ENCODE assay signal across 23 cellular contexts in genomic region chr7:5170251-5170650, GRCh38. TPM values are rescaled to one million over a fixed set of nuclear protein-coding genes. Genes with fewer than 3 reads are reported as not detected.
A peak's percentile ranks its signal among the peaks of the same experiment; 100 is the strongest.
DNase-seq lines count a peak whose midpoint lies in the region; ATAC-seq and TF ChIP-seq lines count a peak whose summit lies in the region.
"Had no signal": no experiment of that assay in that cellular context is flagged by ENCODE, and none has a peak within 500 bp of the region (broad histone marks: within the 10 kb centered on the region; RNA-seq: fewer than 3 reads in every experiment).

No MANE protein-coding gene starts in this region.

- H2BK120ac ChIP-seq in neuronal stem cell (ENCODE audit: low read depth, low read length), result no peak overlapping the region

- no peak overlapping the region for H3K27ac ChIP-seq in CD4-positive, alpha-beta T cell (ENCODE audit: low read depth, low read length)
- no peak overlapping the region for H3K27ac ChIP-seq in CD8-positive, alpha-beta T cell (ENCODE audit: low read depth, low read length)
- no peak overlapping the region for H3K27ac ChIP-seq in neuronal stem cell (replicated peaks; ENCODE audit: low read length)
- H3K27ac ChIP-seq in CD8-positive, alpha-beta memory T cell (ENCODE audit: low read depth, low read length), result no peak overlapping the region
- H3K27ac ChIP-seq: A549; BLaER1 treated with 17β-estradiol and CSF1 and Interleukin-3, amounts not matched to agents 10 nM and 100 nM; GM23248 had no signal

- CTCF ChIA-PET in CD4-positive, alpha-beta T cell (lab: Charles Lee), result no interaction called here
- CTCF ChIA-PET in CD8-positive, alpha-beta T cell (lab: Charles Lee), result interaction anchor here (0.7 to 2.7 kb wide), 11 partner anchors 9 to 377 kb away, joined by 3 to 12 read pairs (median 4); partner anchors contain the start of gene RADIL
- CTCF ChIA-PET in CD8-positive, alpha-beta memory T cell (lab: Charles Lee), result interaction anchor here (1.6 kb wide), 1 partner anchor 196 kb away, joined by 6 read pairs; no protein-coding TSS in a partner anchor

- no peaks in the 10 kb centered on the region for H3K27me3 Mint-ChIP-seq in CD4-positive, alpha-beta T cell
- H3K27me3 Mint-ChIP-seq in CD8-positive, alpha-beta T cell (ENCODE audit: low read depth), result no peaks in the 10 kb centered on the region
- H3K27me3 Mint-ChIP-seq in central memory CD8-positive, alpha-beta T cell, result no peaks in the 10 kb centered on the region
- peaks cover 3% of the 10 kb centered on the region in 2 donors for H3K27me3 Mint-ChIP-seq in CD8-positive, alpha-beta memory T cell

- H3K36me3 ChIP-seq in CD8-positive, alpha-beta T cell (ENCODE audit: insufficient read depth, low read length), result no peaks in the 10 kb centered on the region
- H3K36me3 ChIP-seq in neuronal stem cell (replicated peaks in 1 of 2; ENCODE audit: control insufficient read depth in 2 of 2, insufficient read depth in 2 of 2, low read length in 2 of 2), result no peaks in the 10 kb centered on the region
- H3K36me3 ChIP-seq in CD8-positive, alpha-beta memory T cell (ENCODE audit: insufficient read depth, low read length), result no peaks in the 10 kb centered on the region
- H3K36me3 ChIP-seq: BLaER1 treated with 17β-estradiol and CSF1 and Interleukin-3, amounts not matched to agents 10 nM and 100 nM had no signal

- no peak overlapping the region for H3K4ac ChIP-seq in neuronal stem cell (ENCODE audit: low read length)

- no peak overlapping the region for H2BK12ac ChIP-seq in neuronal stem cell (ENCODE audit: low read length)

- peak; percentile 60 for ATAC-seq in CD4-positive, alpha-beta T cell (ENCODE audit: poor library complexity)
- ATAC-seq in CD8-positive, alpha-beta T cell, result no peak
- no peak for ATAC-seq in central memory CD8-positive, alpha-beta T cell (replicated peaks; ENCODE audit: extremely low read depth, poor library complexity, severe bottlenecking)
- ATAC-seq: A549, HepG2, SK-N-SH treated with all-trans-retinoic acid at 6 μM for 48 hours had no signal

- peak overlapping the region; percentile 46 for H2AK5ac ChIP-seq in neuronal stem cell (ENCODE audit: low read depth, low read length)

- H3K27ac Mint-ChIP-seq in CD4-positive, alpha-beta T cell, result peak overlapping the region; percentile 55
- H3K27ac Mint-ChIP-seq in CD8-positive, alpha-beta T cell, result no peak overlapping the region
- peak overlapping the region; percentile 24 for H3K27ac Mint-ChIP-seq in central memory CD8-positive, alpha-beta T cell (ENCODE audit: low read depth)
- H3K27ac Mint-ChIP-seq in CD8-positive, alpha-beta memory T cell, result peak overlapping the region in 1 of 8 donors; percentile 60
- H3K27ac Mint-ChIP-seq: H9 had no signal

- no peak overlapping the region for H3K4me3 ChIP-seq in CD8-positive, alpha-beta T cell (ENCODE audit: low read depth, low read length)
- no peak overlapping the region for H3K4me3 ChIP-seq in neuronal stem cell (ENCODE audit: low read length in 2 of 2)
- no peak overlapping the region for H3K4me3 ChIP-seq in CD8-positive, alpha-beta memory T cell (ENCODE audit: low read length)
- H3K4me3 ChIP-seq: A549; BLaER1 treated with 17β-estradiol and CSF1 and Interleukin-3, amounts not matched to agents 10 nM and 100 nM; GM23248 had no signal

- no peak overlapping the region for H3K4me2 ChIP-seq in neuronal stem cell (ENCODE audit: insufficient read depth, low read length, poor library complexity, severe bottlenecking)
- H3K4me2 ChIP-seq: A549; BLaER1 treated with 17β-estradiol and CSF1 and Interleukin-3, amounts not matched to agents 10 nM and 100 nM had no signal

- H3K79me1 ChIP-seq in neuronal stem cell (ENCODE audit: low read depth, low read length), result no peaks in the 10 kb centered on the region

- H3K9me3 ChIP-seq in CD4-positive, alpha-beta T cell (ENCODE audit: control insufficient read depth, low read length), result no peaks in the 10 kb centered on the region
- no peaks in the 10 kb centered on the region for H3K9me3 ChIP-seq in CD8-positive, alpha-beta T cell (ENCODE audit: low read length)
- no peaks in the 10 kb centered on the region for H3K9me3 ChIP-seq in neuronal stem cell (replicated peaks in 1 of 2; ENCODE audit: control insufficient read depth in 2 of 2, insufficient read depth in 1 of 2, low read depth in 1 of 2, low read length in 2 of 2)
- no peaks in the 10 kb centered on the region for H3K9me3 ChIP-seq in CD8-positive, alpha-beta memory T cell (ENCODE audit: low read length)
- H3K9me3 ChIP-seq: A549; BLaER1 treated with 17β-estradiol and CSF1 and Interleukin-3, amounts not matched to agents 10 nM and 100 nM had no signal

- H4K91ac ChIP-seq in neuronal stem cell (ENCODE audit: low read depth, low read length, poor library complexity), result no peak overlapping the region

- H3K4me3 Mint-ChIP-seq in CD4-positive, alpha-beta T cell, result no peak overlapping the region
- H3K4me3 Mint-ChIP-seq in CD8-positive, alpha-beta T cell, result peak overlapping the region; percentile 32
- H3K4me3 Mint-ChIP-seq in central memory CD8-positive, alpha-beta T cell, result no peak overlapping the region
- H3K4me3 Mint-ChIP-seq in CD8-positive, alpha-beta memory T cell, result peak overlapping the region in 2 of 7 donors; percentile 32 to 37
- H3K4me3 Mint-ChIP-seq: H9 had no signal

- peak; percentile 55 for TF ChIP-seq CTCF in CD4-positive, alpha-beta T cell (IDR thresholded peaks at IDR 0.05)
- TF ChIP-seq CTCF in CD8-positive, alpha-beta T cell (IDR thresholded peaks at IDR 0.05), result no peak

- no peak overlapping the region for H4K8ac ChIP-seq in neuronal stem cell (ENCODE audit: low read depth, low read length)

- no peak overlapping the region for H2BK5ac ChIP-seq in neuronal stem cell (ENCODE audit: low read length)

- H3K18ac ChIP-seq in neuronal stem cell (ENCODE audit: low read length), result no peak overlapping the region

- H3K36me3 Mint-ChIP-seq in CD4-positive, alpha-beta T cell (ENCODE audit: low read depth), result no peaks in the 10 kb centered on the region
- no peaks in the 10 kb centered on the region for H3K36me3 Mint-ChIP-seq in CD8-positive, alpha-beta T cell
- H3K36me3 Mint-ChIP-seq in central memory CD8-positive, alpha-beta T cell (ENCODE audit: insufficient read depth), result no peaks in the 10 kb centered on the region
- H3K36me3 Mint-ChIP-seq in CD8-positive, alpha-beta memory T cell, result no peaks in the 10 kb centered on the region

- no peaks in the 10 kb centered on the region for H3K9me3 Mint-ChIP-seq in CD4-positive, alpha-beta T cell
- H3K9me3 Mint-ChIP-seq in CD8-positive, alpha-beta T cell, result no peaks in the 10 kb centered on the region
- H3K9me3 Mint-ChIP-seq in central memory CD8-positive, alpha-beta T cell, result no peaks in the 10 kb centered on the region
- H3K9me3 Mint-ChIP-seq in CD8-positive, alpha-beta memory T cell, result no peaks in the 10 kb centered on the region
- H3K9me3 Mint-ChIP-seq: H9 had no signal

- H3K4me1 Mint-ChIP-seq in CD4-positive, alpha-beta T cell (ENCODE audit: low read depth), result peaks cover 4% of the 10 kb centered on the region
- peaks cover 12% of the 10 kb centered on the region for H3K4me1 Mint-ChIP-seq in CD8-positive, alpha-beta T cell (ENCODE audit: low read depth)
- peaks cover 5% of the 10 kb centered on the region for H3K4me1 Mint-ChIP-seq in central memory CD8-positive, alpha-beta T cell
- H3K4me1 Mint-ChIP-seq in CD8-positive, alpha-beta memory T cell, result peaks cover 3 to 14% (median 6%) of the 10 kb centered on the region in 3 donors

- no peak overlapping the region for H2BK15ac ChIP-seq in neuronal stem cell (ENCODE audit: low read length)

- DNase-seq in CD4-positive, alpha-beta T cell, result no peak
- peak in 1 of 7 experiments; percentile 34 for DNase-seq in CD8-positive, alpha-beta T cell
- no peak for DNase-seq in central memory CD8-positive, alpha-beta T cell (ENCODE audit: low spot score in 2 of 2)
- DNase-seq in neuronal stem cell (ENCODE audit: low spot score) (no peak), GDM1 (lab: John Stamatoyannopoulos, UW) (no peak), NCI-H1417 treated with DMSO at 0.1 percent for 48 hours (lab: John Stamatoyannopoulos, UW) (no peak)
- no peak for DNase-seq in CD8-positive, alpha-beta memory T cell
- DNase-seq: AML-193, Calu3, DMS79 treated with DMSO at 0.1 percent for 48 hours, GM23248, H9, Kasumi-1, NCI-H1092 treated with DMSO at 0.1 percent for 48 hours, NCI-H1436 treated with DMSO at 0.1 percent for 48 hours, NCI-H1930, NCI-H446, NCI-H524 treated with DMSO at 0.1 percent for 48 hours, NCI-H774 had no signal

- peak overlapping the region; percentile 65 for H3K23ac ChIP-seq in neuronal stem cell (ENCODE audit: low read depth, low read length, poor library complexity)

- H3K4me1 ChIP-seq in CD8-positive, alpha-beta T cell (ENCODE audit: insufficient read depth, low read length), result no peaks in the 10 kb centered on the region
- peaks cover 3 to 4% of the 10 kb centered on the region in 2 donors for H3K4me1 ChIP-seq in neuronal stem cell (ENCODE audit: control insufficient read depth in 2 of 2, insufficient read depth in 1 of 2, low read depth in 1 of 2, low read length in 2 of 2)
- H3K4me1 ChIP-seq in CD8-positive, alpha-beta memory T cell (ENCODE audit: insufficient read depth, low read length), result peaks cover 7% of the 10 kb centered on the region
- H3K4me1 ChIP-seq: A549 had no signal

- intact Hi-C loops in CD4-positive, alpha-beta T cell (cut with DNase I, micrococcal nuclease), result loop anchor here in 1 of 2 experiments (1.0 to 5.0 kb wide), 3 partner anchors 83 to 323 kb away; no protein-coding TSS in a partner anchor
- intact Hi-C loops in CD8-positive, alpha-beta T cell (cut with DNase I, micrococcal nuclease), result loop anchor here in 1 of 2 experiments (5.0 kb wide), 2 partner anchors 33 to 318 kb away; no protein-coding TSS in a partner anchor

- no peak overlapping the region for H2AFZ ChIP-seq in neuronal stem cell (ENCODE audit: low read length)
- H2AFZ ChIP-seq: GM23248 had no signal

- H3K27me3 ChIP-seq in CD4-positive, alpha-beta T cell (ENCODE audit: control insufficient read depth, insufficient read depth, low read length), result no peaks in the 10 kb centered on the region
- H3K27me3 ChIP-seq in CD8-positive, alpha-beta T cell (ENCODE audit: insufficient read depth, low read length), result no peaks in the 10 kb centered on the region
- no peaks in the 10 kb centered on the region for H3K27me3 ChIP-seq in neuronal stem cell (ENCODE audit: control insufficient read depth in 3 of 3, insufficient read depth in 3 of 3, low read depth in 1 of 3, low read length in 3 of 3)
- H3K27me3 ChIP-seq in CD8-positive, alpha-beta memory T cell (ENCODE audit: insufficient read depth, low read length, poor library complexity, severe bottlenecking), result no peaks in the 10 kb centered on the region
- H3K27me3 ChIP-seq: BLaER1 treated with 17β-estradiol and CSF1 and Interleukin-3, amounts not matched to agents 10 nM and 100 nM had no signal

- no peak overlapping the region for H3K14ac ChIP-seq in neuronal stem cell (ENCODE audit: low read length)

- POLR2A ChIA-PET in CD4-positive, alpha-beta T cell (lab: Charles Lee), result interaction anchor here (0.7 to 1.8 kb wide), 4 partner anchors 29 to 529 kb away, joined by 3 to 8 read pairs (median 4); no protein-coding TSS in a partner anchor
- POLR2A ChIA-PET in CD8-positive, alpha-beta T cell (lab: Charles Lee), result interaction anchor here (0.7 to 0.9 kb wide), 3 partner anchors 41 to 196 kb away, joined by 3 to 4 read pairs (median 4); no protein-coding TSS in a partner anchor
- POLR2A ChIA-PET in CD8-positive, alpha-beta memory T cell (lab: Charles Lee), result no interaction called here

- no CpG with 5 or more reads among the region's 4 CpGs for WGBS in neuronal stem cell (ENCODE audit: extremely low coverage in 2 of 2, insufficient read length in 2 of 2, insufficient replicate concordance in 1 of 2), 2 donors

- no peak overlapping the region for H3K9ac ChIP-seq in neuronal stem cell (ENCODE audit: low read depth, low read length, poor library complexity)
- H3K9ac ChIP-seq: BLaER1 treated with 17β-estradiol and CSF1 and Interleukin-3, amounts not matched to agents 10 nM and 100 nM; GM23248 had no signal

RNA-seq across cellular contexts. Expression of gene WIPI2, which starts 19.8 kb away (rescaled TPM):
- total RNA-seq in CD4-positive, alpha-beta T cell, result 100 to 1,000 TPM; 108 to 114 TPM
- 100 to 1,000 TPM; 131 to 149 TPM for total RNA-seq in CD8-positive, alpha-beta T cell
- polyA plus RNA-seq in neuronal stem cell (2013, experiment 1 of 2), result 94.0 TPM
- 102 TPM for polyA plus RNA-seq in neuronal stem cell (2013, experiment 2 of 2)
- 10 to 100 TPM; 57.4 to 58.5 TPM for total RNA-seq in CD8-positive, alpha-beta memory T cell
- polyA plus RNA-seq in CD8-positive, alpha-beta memory T cell, result 98.0 TPM
